Comparison of ENCODE assay signal across 25 cellular contexts in genomic region chr1:181643631-181644030, GRCh38.
"Had no signal": no experiment of that assay in that cellular context is flagged by ENCODE, and none has a peak within 500 bp of the region (broad histone marks: within the 10 kb centered on the region; RNA-seq: fewer than 3 reads in every experiment).

No MANE protein-coding gene starts in this region.

- H3K36me3 Mint-ChIP-seq: activated naive CD4-positive, alpha-beta T cell treated with anti-CD3 and anti-CD28 coated beads, Interleukin-2, amount 50 U/mL, for 72 hours; brain; WTC11 had no signal

- H3K9me3 Mint-ChIP-seq: activated naive CD8-positive, alpha-beta T cell treated with anti-CD3 and anti-CD28 coated beads, Interleukin-2, amount 50 U/mL, for 24 hours; activated T-cell treated with anti-CD3 and anti-CD28 coated beads, Interleukin-2, amount 50 U/mL, for 4 hours; brain had no signal

- H3K4me3 Mint-ChIP-seq: activated naive CD8-positive, alpha-beta T cell treated with anti-CD3 and anti-CD28 coated beads, Interleukin-2, amount 50 U/mL, for 24 hours; activated T-cell treated with anti-CD3 and anti-CD28 coated beads, Interleukin-2, amount 50 U/mL, for 4 hours; brain; T-helper 17 cell; WTC11 had no signal

- H3K27me3 ChIP-seq: ascending aorta had no signal

- ATAC-seq: activated naive CD4-positive, alpha-beta T cell treated with anti-CD3 and anti-CD28 coated beads, Interleukin-2, amount 50 U/mL, for 72 hours; activated naive CD8-positive, alpha-beta T cell treated with anti-CD3 and anti-CD28 coated beads, Interleukin-2, amount 50 U/mL, for 24 hours; activated T-cell treated with anti-CD3 and anti-CD28 coated beads, Interleukin-2, amount 50 U/mL, for 4 hours; T-helper 17 cell; WTC11 had no signal

- DNase-seq: activated CD4-positive, alpha-beta T cell treated with anti-CD3 and anti-CD28 coated beads for 48 hours; activated CD4-positive, alpha-beta T cell treated with anti-CD3 and anti-CD28 coated beads, Interleukin-2, amount 50 U/mL, for 4 hours; activated CD4-positive, CD25-positive, alpha-beta regulatory T cell treated with anti-CD3 and anti-CD28 coated beads, Interleukin-2, amount 50 U/mL, for 72 hours; activated effector memory CD4-positive, alpha-beta T cell treated with anti-CD3 and anti-CD28 coated beads, Interleukin-2, amount 50 U/mL, for 16 hours; activated naive CD4-positive, alpha-beta T cell treated with Interleukin-2 at 50 U/mL for 16 hours; activated naive CD8-positive, alpha-beta T cell treated with anti-CD3 and anti-CD28 coated beads, Interleukin-2, amount 50 U/mL, for 24 hours; activated T-cell treated with anti-CD3 and anti-CD28 coated beads, Interleukin-2, amount 50 U/mL, for 4 hours; amniotic stem cell; cerebellar nuclear complex; Kasumi-1; NCI-H1048; NCI-H1930; NCI-H2171 treated with DMSO at 0.1 percent for 48 hours; NCI-H226; NCI-H510A; NCI-H526 treated with DMSO at 0.1 percent for 48 hours; NCI-H82; SIG-M5; T-helper 17 cell; T-helper 9 cell had no signal

- H3K4me1 Mint-ChIP-seq: activated naive CD8-positive, alpha-beta T cell treated with anti-CD3 and anti-CD28 coated beads, Interleukin-2, amount 50 U/mL, for 24 hours had no signal

- H3K27ac Mint-ChIP-seq: activated naive CD4-positive, alpha-beta T cell treated with anti-CD3 and anti-CD28 coated beads, Interleukin-2, amount 50 U/mL, for 72 hours; activated naive CD8-positive, alpha-beta T cell treated with anti-CD3 and anti-CD28 coated beads, Interleukin-2, amount 50 U/mL, for 24 hours; brain; T-helper 17 cell; WTC11 had no signal

- H3K27ac ChIP-seq: ascending aorta, cardiac muscle cell had no signal

- H3K4me3 ChIP-seq: ascending aorta, cardiac muscle cell had no signal

- H3K4me1 ChIP-seq: ascending aorta had no signal

- H3K36me3 ChIP-seq: ascending aorta, cardiac muscle cell had no signal

- H3K9me3 ChIP-seq: ascending aorta had no signal
